Comparison of ENCODE assay signal across 20 cellular contexts in genomic region chr1:211901945-211902344, GRCh38.
DNase-seq lines count a peak whose midpoint lies in the region; ATAC-seq, FAIRE-seq and TF ChIP-seq lines count a peak whose summit lies in the region.
"Had no signal": no experiment of that assay in that cellular context is flagged by ENCODE, and none has a peak within 500 bp of the region (broad histone marks: within the 10 kb centered on the region; RNA-seq: fewer than 3 reads in every experiment).

No MANE protein-coding gene starts in this region.

- in situ Hi-C loops in GM12878 (cut with MboI) = no loop called here

- no peak for TF ChIP-seq POLR2A in GM12878 (IDR thresholded peaks at IDR 0.05; ENCODE audit: low read depth, low read length)

- TF ChIP-seq CTCF in HEK293 (tag by site-specific recombination; IDR thresholded peaks at IDR 0.05) = no peak
- TF ChIP-seq CTCF in GM12878 (IDR thresholded peaks at IDR 0.05 in 2 of 3, conservative IDR thresholded peaks at IDR 0.05 in 1 of 3; ENCODE audit: control insufficient read depth in 2 of 3, extremely low read depth in 1 of 3, insufficient read depth in 1 of 3, low read depth in 3 of 3, low read length in 3 of 3) = no peak

- CTCF ChIA-PET in HEK293 (lab: Yijun Ruan, JAX) (interaction anchor here (0.6 kb wide), 1 partner anchor 160 kb away, joined by 5 read pairs; no protein-coding TSS in a partner anchor), GM12878 (lab: Yijun Ruan, JAX) (interaction anchor here (2.7 kb wide), 1 partner anchor 203 kb away, joined by 7 read pairs; no protein-coding TSS in a partner anchor)

- H3K79me1 ChIP-seq in mesendoderm (ENCODE audit: low read length) = no peaks in the 10 kb centered on the region
- H3K79me1 ChIP-seq in mesenchymal stem cell (replicated peaks; ENCODE audit: low read length, poor library complexity, severe bottlenecking) = no peaks in the 10 kb centered on the region

- H2BK5ac ChIP-seq in mesendoderm (ENCODE audit: low read length) (no peak overlapping the region), mesenchymal stem cell (ENCODE audit: low read depth, low read length, poor library complexity, severe bottlenecking) (no peak overlapping the region)

- H3K9me3 ChIP-seq in HEK293 (ENCODE audit: control insufficient read depth, insufficient read depth, low read depth, low read length) (no peaks in the 10 kb centered on the region), GM12878 (replicated peaks; ENCODE audit: control insufficient read depth, insufficient read depth, low read length) (peaks cover 6% of the 10 kb centered on the region; the same call in 2 of the 3 replicates), mesenchymal stem cell (ENCODE audit: control insufficient read depth, low read length) (no peaks in the 10 kb centered on the region)

- RAD21 ChIA-PET in GM12878 (lab: Charles Lee; ENCODE audit: unreplicated experiment) = interaction anchor here (0.7 kb wide), 1 partner anchor 8 kb away, joined by 3 read pairs; no protein-coding TSS in a partner anchor

- H2AFZ ChIP-seq in GM12878 (ENCODE audit: control insufficient read depth, low read depth, low read length) = no peak overlapping the region
- H2AFZ ChIP-seq in mesenchymal stem cell (ENCODE audit: low read depth, low read length) = no peak overlapping the region
- H2AFZ ChIP-seq: GM23248 had no signal

- H4K8ac ChIP-seq in mesendoderm (ENCODE audit: low read depth, low read length) = no peak overlapping the region
- no peak overlapping the region for H4K8ac ChIP-seq in mesenchymal stem cell (ENCODE audit: low read length)

- DNase-seq in GM12878 (ENCODE audit: low read depth, low spot score) (no peak), mesendoderm (peak; percentile 16), mesenchymal stem cell (no peak)
- DNase-seq: C1 segment of cervical spinal cord; Caco-2; CD4-positive, CD25-positive, alpha-beta regulatory T cell; CD8-positive, alpha-beta T cell; DMS153; DMS79 treated with DMSO at 0.1 percent for 48 hours; GF-D8; GM23248; H7; HCEC 1CT; HFFc6 had no signal

- no peak overlapping the region for H2BK120ac ChIP-seq in mesendoderm (ENCODE audit: low read depth, low read length)
- no peak overlapping the region for H2BK120ac ChIP-seq in mesenchymal stem cell (ENCODE audit: low read depth, low read length)

- SMC1A ChIA-PET in GM12878 (lab: Charles Lee; ENCODE audit: uncharacterized antibody, unreplicated experiment) = interaction anchor here (0.6 to 2.2 kb wide), 6 partner anchors 12 to 369 kb away, joined by 3 to 6 read pairs (median 3); no protein-coding TSS in a partner anchor

- H3K27me3 ChIP-seq in GM12878 (replicated peaks in 1 of 2; ENCODE audit: control insufficient read depth in 2 of 2, insufficient read depth in 2 of 2, low read length in 1 of 2) = no peaks in the 10 kb centered on the region
- no peaks in the 10 kb centered on the region for H3K27me3 ChIP-seq in mesendoderm (ENCODE audit: insufficient read depth, low read length, poor library complexity)
- H3K27me3 ChIP-seq in mesenchymal stem cell (ENCODE audit: control insufficient read depth in 1 of 2, insufficient read depth in 1 of 2, low read length in 2 of 2) = peaks cover 0 to 17% of the 10 kb centered on the region in 2 experiments

- FAIRE-seq in GM12878 (lab: Jason Lieb, UNC) = no peak
- FAIRE-seq: GM12892, GM19239, H1 had no signal

- H3K79me2 ChIP-seq in GM12878 (ENCODE audit: control insufficient read depth, insufficient read depth, low read length) = no peaks in the 10 kb centered on the region
- H3K79me2 ChIP-seq in mesendoderm (ENCODE audit: control insufficient read depth, insufficient read depth, low read length) = no peaks in the 10 kb centered on the region

- H4K20me1 ChIP-seq in GM12878 (ENCODE audit: control insufficient read depth, insufficient read depth) = no peaks in the 10 kb centered on the region

- TF ChIP-seq EP300 in GM12878 (IDR thresholded peaks at IDR 0.05; ENCODE audit: borderline replicate concordance in 1 of 2, control insufficient read depth in 1 of 2, low read depth in 2 of 2, low read length in 2 of 2) = no peak

- H3K27ac ChIP-seq in HEK293 (ENCODE audit: extremely low read depth, low read depth, low read length) (no peak overlapping the region), GM12878 (ENCODE audit: control insufficient read depth, insufficient read depth) (no peak overlapping the region), mesendoderm (ENCODE audit: low read depth, low read length) (no peak overlapping the region), mesenchymal stem cell (ENCODE audit: low read length, poor library complexity, severe bottlenecking) (no peak overlapping the region)
- H3K27ac ChIP-seq: GM23248 had no signal

- TF ChIP-seq RAD21 in GM12878 (IDR thresholded peaks at IDR 0.05; ENCODE audit: insufficient read depth, low read depth, low read length) = no peak

- H3K56ac ChIP-seq in mesendoderm (ENCODE audit: low read length) = no peak overlapping the region

- no peaks in the 10 kb centered on the region for H3K36me3 ChIP-seq in HEK293 (ENCODE audit: control insufficient read depth in 2 of 2, insufficient read depth in 1 of 2, low read length in 2 of 2)
- H3K36me3 ChIP-seq in GM12878 (ENCODE audit: control insufficient read depth in 2 of 2, insufficient read depth in 2 of 2, low read length in 1 of 2) = no peaks in the 10 kb centered on the region
- no peaks in the 10 kb centered on the region for H3K36me3 ChIP-seq in mesendoderm (ENCODE audit: control insufficient read depth, insufficient read depth, low read length)
- H3K36me3 ChIP-seq in mesenchymal stem cell (ENCODE audit: control insufficient read depth in 1 of 2, insufficient read depth in 2 of 2, low read depth in 1 of 2, low read length in 2 of 2) = no peaks in the 10 kb centered on the region

- no peak overlapping the region for H4K5ac ChIP-seq in mesendoderm (ENCODE audit: low read length)

- H2AK5ac ChIP-seq in mesendoderm (ENCODE audit: low read length) = no peak overlapping the region
- no peak overlapping the region for H2AK5ac ChIP-seq in mesenchymal stem cell (ENCODE audit: low read length, severe bottlenecking)

- no peaks in the 10 kb centered on the region for H3K4me1 ChIP-seq in HEK293 (ENCODE audit: control insufficient read depth, insufficient read depth, low read length)
- H3K4me1 ChIP-seq in GM12878 (ENCODE audit: control insufficient read depth, insufficient read depth, low read length) = peaks cover 5% of the 10 kb centered on the region; the same call in 1 of the 2 replicates
- H3K4me1 ChIP-seq in mesendoderm (ENCODE audit: control insufficient read depth, low read depth, low read length) = no peaks in the 10 kb centered on the region
- H3K4me1 ChIP-seq in mesenchymal stem cell (ENCODE audit: control insufficient read depth, insufficient read depth, low read depth, low read length) = no peaks in the 10 kb centered on the region
- H3K4me1 ChIP-seq: Caco-2 had no signal

- POLR2A ChIA-PET in HEK293 (lab: Yijun Ruan, JAX) = no interaction called here
- POLR2A ChIA-PET in GM12878 (lab: Charles Lee) = no interaction called here

- 76% methylated on average over 2 of the region's 2 CpGs for WGBS in GM12878 (ENCODE audit: insufficient coverage, insufficient replicate concordance, low lambda C conversion rate, missing lambda C conversion rate)
- WGBS in mesendoderm (ENCODE audit: extremely low coverage, insufficient coverage, low lambda C conversion rate) = no CpG with 5 or more reads among the region's 2 CpGs
- 79% methylated on average over 1 of the region's 2 CpGs for WGBS in mesenchymal stem cell

- no peak for ATAC-seq in GM12878
- no peak for ATAC-seq in GM18519 (IDR thresholded peaks at IDR 0.05; ENCODE audit: low FRiP score, unreplicated experiment)
- ATAC-seq in HG02981 (IDR thresholded peaks at IDR 0.05; ENCODE audit: unreplicated experiment) = no peak
- ATAC-seq: CD8-positive, alpha-beta T cell had no signal

- H3K4ac ChIP-seq in mesendoderm (ENCODE audit: low read depth, low read length) (no peak overlapping the region), mesenchymal stem cell (ENCODE audit: low read depth in 1 of 2, low read length in 2 of 2) (no peak overlapping the region)

- H2BK12ac ChIP-seq in mesenchymal stem cell (ENCODE audit: low read length in 2 of 2) = no peak overlapping the region

- H3K23ac ChIP-seq in mesendoderm (ENCODE audit: low read length) (no peak overlapping the region), mesenchymal stem cell (ENCODE audit: low read length in 2 of 2) (no peak overlapping the region)

- H3K18ac ChIP-seq in mesendoderm (ENCODE audit: low read length) = no peak overlapping the region
- no peak overlapping the region for H3K18ac ChIP-seq in mesenchymal stem cell (ENCODE audit: low read depth in 1 of 2, low read length in 2 of 2)

- no TSS peak for BruUV-seq in GM12878 (replicated peaks; lab: Mats Ljungman, UMichigan)

- H3K9ac ChIP-seq in GM12878 (ENCODE audit: control insufficient read depth, insufficient read depth, low read length) (no peak overlapping the region), mesendoderm (ENCODE audit: low read length) (no peak overlapping the region), mesenchymal stem cell (ENCODE audit: low read length) (no peak overlapping the region)
- H3K9ac ChIP-seq: GM23248 had no signal

- H3K14ac ChIP-seq in mesenchymal stem cell (ENCODE audit: low read length in 2 of 2) = no peak overlapping the region

- no peak overlapping the region for H4K91ac ChIP-seq in mesenchymal stem cell (ENCODE audit: low read length)

- intact Hi-C loops in GM12878 (cut with micrococcal nuclease; ENCODE audit: unreplicated experiment) = no loop called here

- H3K4me2 ChIP-seq in GM12878 (ENCODE audit: control insufficient read depth, insufficient read depth) (no peak overlapping the region), mesendoderm (ENCODE audit: low read length) (no peak overlapping the region), mesenchymal stem cell (ENCODE audit: low read length, poor library complexity, severe bottlenecking) (no peak overlapping the region)

- H2BK15ac ChIP-seq in mesendoderm (replicated peaks; ENCODE audit: low read depth) (no peak overlapping the region), mesenchymal stem cell (ENCODE audit: low read depth, poor library complexity, severe bottlenecking) (no peak overlapping the region)

- no peak overlapping the region for H3K4me3 ChIP-seq in HEK293 (ENCODE audit: low read depth, low read length)
- H3K4me3 ChIP-seq in GM12878 = no peak overlapping the region
- no peak overlapping the region for H3K4me3 ChIP-seq in mesendoderm (ENCODE audit: low read length)
- H3K4me3 ChIP-seq in mesenchymal stem cell (ENCODE audit: insufficient read depth in 1 of 2, low read depth in 1 of 2, low read length in 2 of 2) = no peak overlapping the region
- H3K4me3 ChIP-seq: GM23248 had no signal

TF ChIP-seq in HEK293, 187 proteins besides CTCF, POLR2A, EP300 and RAD21:
- TF ChIP-seq ZNF768 (tag by site-specific recombination; IDR thresholded peaks at IDR 0.05) (no peak), SETDB1 (IDR thresholded peaks at IDR 0.05; ENCODE audit: insufficient read length, low read length) (peak; percentile 82)
TF ChIP-seq in HEK293: peak in this region for 1.
